In the genomic region with DNA sequence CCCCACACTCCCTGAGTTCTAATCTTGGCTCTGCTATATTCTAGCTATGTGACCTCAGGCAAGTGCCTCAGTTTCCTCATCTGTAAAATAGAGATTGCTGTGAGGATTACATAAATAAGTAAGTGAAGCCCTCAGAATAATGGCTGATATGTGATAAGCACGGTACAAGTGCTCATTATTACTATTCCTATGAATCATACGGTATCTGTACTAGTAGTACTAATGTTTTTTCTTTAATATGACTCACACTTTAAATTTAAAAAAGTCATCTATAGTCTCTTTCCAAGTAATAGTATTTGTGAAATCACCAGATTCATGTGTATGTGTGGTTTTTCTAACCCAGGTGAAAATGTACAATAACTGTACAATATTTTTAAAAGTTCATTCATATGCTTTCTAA, we compare ENCODE assay signal across 14 cellular contexts.
"Had no signal": no experiment of that assay in that cellular context is flagged by ENCODE, and none has a peak within 500 bp of the region (broad histone marks: within the 10 kb centered on the region; RNA-seq: fewer than 3 reads in every experiment).

No MANE protein-coding gene starts in this region.

- H3K36me3 ChIP-seq: brain microvascular endothelial cell, stomach, thyroid gland, uterus had no signal

- H3K4me3 Mint-ChIP-seq: nephron progenitor cell had no signal

- H3K9me3 Mint-ChIP-seq: activated T-helper 2 cell treated with anti-CD3 and anti-CD28 coated beads, Interferon-gamma antibody, Interleukin-2, Interleukin-4, amounts not matched to agents 10 μg/mL and 5 μg/mL and 100 μg/mL, durations not matched to agents 14 hours and 24 hours and 36 hours; nephron progenitor cell had no signal

- H3K27ac Mint-ChIP-seq: activated T-helper 2 cell treated with anti-CD3 and anti-CD28 coated beads, Interferon-gamma antibody, Interleukin-2, Interleukin-4, amounts not matched to agents 10 μg/mL and 5 μg/mL and 100 μg/mL, durations not matched to agents 14 hours and 24 hours and 36 hours; nephron progenitor cell had no signal

- H3K27me3 ChIP-seq: brain microvascular endothelial cell, hepatocyte, thyroid gland, uterus had no signal

- H3K27ac ChIP-seq: brain microvascular endothelial cell, hepatocyte, stomach, thyroid gland, uterus had no signal

- H3K9me3 ChIP-seq: stomach, thyroid gland, uterus had no signal

- ATAC-seq: left ventricle myocardium superior had no signal

- H3K4me2 ChIP-seq: hepatocyte had no signal

- H3K4me3 ChIP-seq: hepatocyte, stomach, thyroid gland, uterus had no signal

- DNase-seq: activated CD4-positive, alpha-beta T cell treated with anti-CD3 and anti-CD28 coated beads for 4 hours; activated naive CD4-positive, alpha-beta T cell treated with anti-CD3 and anti-CD28 coated beads, Interleukin-2, amount 50 U/mL, for 16 hours; amygdala; brain microvascular endothelial cell; left ventricle myocardium superior; mesendoderm; nephron progenitor cell; stimulated activated CD4-positive, alpha-beta T cell treated with anti-CD3 and anti-CD28 coated beads, Interleukin-2, amount 100 ng/mL, for 48 hours; stomach; T-helper 9 cell; thyroid gland; uterus had no signal

- H2AFZ ChIP-seq: hepatocyte had no signal

- H3K4me1 ChIP-seq: thyroid gland had no signal

- H3K79me2 ChIP-seq: hepatocyte had no signal
